Comparison of ENCODE assay signal across 1 cellular context in genomic region chr19:16159655-16160054, GRCh38.
TF ChIP-seq lines count a peak whose summit lies in the region.

No MANE protein-coding gene starts in this region.

TF ChIP-seq in HepG2, 621 proteins besides CTCF, POLR2A, EP300 and RAD21:
- TF ChIP-seq ZNF768 (CRISPR knock-in tag; IDR thresholded peaks at IDR 0.05) = peak; percentile 76; the same call in 1 of the 2 replicates
- no peak for TF ChIP-seq ZNF746 (CRISPR knock-in tag; IDR thresholded peaks at IDR 0.05)
TF ChIP-seq in HepG2: peak in this region for 1.
